1 cellular context compared by ENCODE assay signal in genomic region chr3:184560531-184560930, GRCh38.
TF ChIP-seq lines count a peak whose summit lies in the region.

No MANE protein-coding gene starts in this region.

TF ChIP-seq in H1, 55 proteins besides CTCF, POLR2A, EP300 and RAD21:
- TF ChIP-seq BCL11A (IDR thresholded peaks at IDR 0.05; ENCODE audit: low read depth in 2 of 2, low read length in 2 of 2) (no peak), ATF2 (IDR thresholded peaks at IDR 0.05; ENCODE audit: low read length) (no peak), KDM5A (IDR thresholded peaks at IDR 0.05; ENCODE audit: low read length) (no peak), KDM4A (IDR thresholded peaks at IDR 0.05; ENCODE audit: low read depth, low read length, severe bottlenecking) (no peak), USF2 (IDR thresholded peaks at IDR 0.05; ENCODE audit: low read length) (no peak), TAF1 (IDR thresholded peaks at IDR 0.05; ENCODE audit: low read depth, low read length) (no peak), SAP30 (IDR thresholded peaks at IDR 0.05; ENCODE audit: insufficient read depth, insufficient replicate concordance, low read length) (no peak), ZNF274 (IDR thresholded peaks at IDR 0.05; ENCODE audit: borderline replicate concordance, extremely low read depth, low read length) (no peak)
